Comparison of ENCODE assay signal across 3 cellular contexts in genomic region chr3:142923694-142924093, GRCh38.
TF ChIP-seq lines count a peak whose summit lies in the region.

No MANE protein-coding gene starts in this region.

TF ChIP-seq in HepG2, 621 proteins besides CTCF, POLR2A, EP300 and RAD21:
- TF ChIP-seq ZNF317 (CRISPR knock-in tag; IDR thresholded peaks at IDR 0.05) (peak; percentile 98), ZSCAN29 (CRISPR knock-in tag; conservative IDR thresholded peaks at IDR 0.05) (no peak)

TF ChIP-seq in WTC11, 78 proteins besides CTCF, POLR2A, EP300 and RAD21:
- TF ChIP-seq ZNF232 (CRISPR knock-in tag; IDR thresholded peaks at IDR 0.05) (no peak), ZNF317 (CRISPR knock-in tag; IDR thresholded peaks at IDR 0.05; ENCODE audit: borderline replicate concordance, low read depth) (peak; percentile 69; the same call in 1 of the 2 replicates)

TF ChIP-seq in K562, 482 proteins besides CTCF, POLR2A, EP300 and RAD21:
- TF ChIP-seq TRIM28 (IDR thresholded peaks at IDR 0.05) (peak; percentile 79), NR3C1 (CRISPR knock-in tag; IDR thresholded peaks at IDR 0.05) (no peak), TRIM24 (IDR thresholded peaks at IDR 0.05) (peak; percentile 22 to 44; a peak in 3 of 4 replicates), NCOA6 (IDR thresholded peaks at IDR 0.05) (no peak), CBX3 (IDR thresholded peaks at IDR 0.05; ENCODE audit: borderline replicate concordance in 1 of 2, low read length in 2 of 2) (peak in 1 of 2 experiments; percentile 88; a peak in 2 of 3 replicates), YBX1 (IDR thresholded peaks at IDR 0.05) (no peak)
